23 cellular contexts compared by ENCODE assay signal in the genomic region with DNA sequence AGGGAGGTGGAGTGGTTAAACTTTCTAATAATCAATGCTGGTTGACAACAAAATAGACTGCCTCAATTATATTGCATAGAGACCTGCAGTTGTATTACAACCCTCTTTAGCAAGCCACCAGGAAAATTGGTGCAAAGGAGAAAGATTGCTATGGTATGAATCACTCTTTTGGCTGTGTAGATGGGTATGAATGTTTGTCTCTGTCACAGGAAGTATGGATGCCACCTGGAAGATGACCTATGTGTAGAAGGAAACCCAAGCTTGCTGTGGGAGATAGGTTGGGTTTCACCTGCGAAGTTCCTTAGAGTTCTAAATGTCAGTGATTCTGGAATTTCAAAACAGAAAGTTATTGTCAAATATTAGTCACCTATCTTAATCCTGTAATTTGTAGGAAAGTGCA.
A peak's percentile ranks its signal among the peaks of the same experiment; 100 is the strongest.
DNase-seq lines count a peak whose midpoint lies in the region; ATAC-seq, FAIRE-seq and TF ChIP-seq lines count a peak whose summit lies in the region.
"Had no signal": no experiment of that assay in that cellular context is flagged by ENCODE, and none has a peak within 500 bp of the region (broad histone marks: within the 10 kb centered on the region; RNA-seq: fewer than 3 reads in every experiment).

No MANE protein-coding gene starts in this region.

- TF ChIP-seq CTCF in brain microvascular endothelial cell (IDR thresholded peaks at IDR 0.05; ENCODE audit: low read depth, low read length, missing control alignments) = no peak
- no peak for TF ChIP-seq CTCF in endodermal cell (conservative IDR thresholded peaks at IDR 0.05)

- H3K36me3 Mint-ChIP-seq in endodermal cell (ENCODE audit: low read depth) = no peaks in the 10 kb centered on the region
- H3K36me3 Mint-ChIP-seq: CD8-positive, alpha-beta T cell; naive thymus-derived CD4-positive, alpha-beta T cell; stimulated activated effector memory CD8-positive, alpha-beta T cell treated with anti-CD3 and anti-CD28 coated beads, Interleukin-12 subunit alpha, Interleukin-12 subunit beta, amount 100 ng/mL, for 72 hours had no signal

- no peak for ATAC-seq in GM19395 (IDR thresholded peaks at IDR 0.05; ENCODE audit: unreplicated experiment)
- ATAC-seq: CD8-positive, alpha-beta T cell; effector memory CD8-positive, alpha-beta T cell; Right ventricle myocardium inferior; stimulated activated effector memory CD8-positive, alpha-beta T cell treated with anti-CD3 and anti-CD28 coated beads, Interleukin-12 subunit alpha, Interleukin-12 subunit beta, amount 100 ng/mL, for 72 hours had no signal

- H3K4me3 Mint-ChIP-seq in endodermal cell = no peak overlapping the region
- H3K4me3 Mint-ChIP-seq: CD8-positive, alpha-beta T cell; effector memory CD8-positive, alpha-beta T cell; naive thymus-derived CD4-positive, alpha-beta T cell; stimulated activated effector memory CD8-positive, alpha-beta T cell treated with anti-CD3 and anti-CD28 coated beads, Interleukin-12 subunit alpha, Interleukin-12 subunit beta, amount 100 ng/mL, for 72 hours had no signal

- no peak overlapping the region for H3K9ac ChIP-seq in endodermal cell (ENCODE audit: extremely low read depth, low read length, poor library complexity, severe bottlenecking)

- peak; percentile 12 for DNase-seq in DMS53 treated with DMSO at 0.1 percent for 48 hours (lab: John Stamatoyannopoulos, UW; ENCODE audit: unreplicated experiment)
- DNase-seq in LoVo (ENCODE audit: low spot score) = peak; percentile 28
- DNase-seq in brain microvascular endothelial cell = peak; percentile 16
- DNase-seq in HuH-7 (ENCODE audit: low spot score) = no peak
- no peak for DNase-seq in endodermal cell
- DNase-seq in NCI-H1694 treated with DMSO at 0.1 percent for 48 hours (lab: John Stamatoyannopoulos, UW) = no peak
- DNase-seq: activated CD4-positive, alpha-beta T cell treated with anti-CD3 and anti-CD28 coated beads, Interleukin-2, amount 50 U/mL, for 1 hour; activated gamma-delta T cell; caudate nucleus; CD8-positive, alpha-beta T cell; effector memory CD8-positive, alpha-beta T cell; islet precursor cell; mesenchymal stem cell; naive thymus-derived CD4-positive, alpha-beta T cell; NCI-H1417 treated with DMSO at 0.1 percent for 48 hours; ovary; sigmoid colon; testis had no signal

- 100% methylated on average over 1 of the region's 1 CpG; no CpG with 5 or more reads in 1 of the 2 experiments for WGBS in endodermal cell (ENCODE audit: insufficient coverage in 1 of 2, insufficient read length in 1 of 2), 2 experiments

- FAIRE-seq in islet of Langerhans (lab: Jason Lieb, UNC) = peak; percentile 45

- H3K27me3 ChIP-seq in brain microvascular endothelial cell (replicated peaks) = no peaks in the 10 kb centered on the region
- peaks cover 51% of the 10 kb centered on the region for H3K27me3 ChIP-seq in endodermal cell (ENCODE audit: control insufficient read depth, insufficient read depth, low read length, poor library complexity, severe bottlenecking)
- H3K27me3 ChIP-seq: hepatocyte, ovary, sigmoid colon, testis had no signal

- no peaks in the 10 kb centered on the region for H3K9me3 ChIP-seq in endodermal cell (ENCODE audit: control insufficient read depth, low read length)
- H3K9me3 ChIP-seq: ovary, sigmoid colon, testis had no signal

- peaks cover 21% of the 10 kb centered on the region for H3K4me1 Mint-ChIP-seq in endodermal cell

- H3K4me3 ChIP-seq in brain microvascular endothelial cell (ENCODE audit: low read depth, low read length) (no peak overlapping the region), endodermal cell (ENCODE audit: low read length) (no peak overlapping the region)
- H3K4me3 ChIP-seq: hepatocyte, ovary, sigmoid colon, testis had no signal

- no peak overlapping the region for H3K27ac ChIP-seq in brain microvascular endothelial cell
- H3K27ac ChIP-seq in endodermal cell (ENCODE audit: low read depth, low read length) = no peak overlapping the region
- H3K27ac ChIP-seq: hepatocyte, ovary, sigmoid colon, testis had no signal

- H3K4me1 ChIP-seq in endodermal cell (ENCODE audit: control insufficient read depth, insufficient read depth, low read length) = no peaks in the 10 kb centered on the region

- no peaks in the 10 kb centered on the region for H3K36me3 ChIP-seq in brain microvascular endothelial cell (replicated peaks)
- no peaks in the 10 kb centered on the region for H3K36me3 ChIP-seq in endodermal cell (ENCODE audit: control insufficient read depth, insufficient read depth, low read length)
- H3K36me3 ChIP-seq: ovary, sigmoid colon had no signal

- no peak overlapping the region for H3K27ac Mint-ChIP-seq in endodermal cell
- H3K27ac Mint-ChIP-seq: CD8-positive, alpha-beta T cell; naive thymus-derived CD4-positive, alpha-beta T cell; stimulated activated effector memory CD8-positive, alpha-beta T cell treated with anti-CD3 and anti-CD28 coated beads, Interleukin-12 subunit alpha, Interleukin-12 subunit beta, amount 100 ng/mL, for 72 hours had no signal

- H3K27me3 Mint-ChIP-seq in endodermal cell (ENCODE audit: insufficient read depth) = no peaks in the 10 kb centered on the region

- no peaks in the 10 kb centered on the region for H3K9me3 Mint-ChIP-seq in endodermal cell
- H3K9me3 Mint-ChIP-seq: CD8-positive, alpha-beta T cell; stimulated activated effector memory CD8-positive, alpha-beta T cell treated with anti-CD3 and anti-CD28 coated beads, Interleukin-12 subunit alpha, Interleukin-12 subunit beta, amount 100 ng/mL, for 72 hours had no signal

- in situ Hi-C loops in brain microvascular endothelial cell (cut with HindIII; ENCODE audit: low pct_ligation_motif_present, low sequenced_read_pairs) = no loop called here

Comparison
In these comparisons a context has a peak if more than half of its experiments do, and no peak if none do; other contexts are left out.
1. DNase-seq: peak in DMS53 treated with DMSO at 0.1 percent for 48 hours (single experiment), LoVo (single experiment) and brain microvascular endothelial cell (single experiment); none in HuH-7 (single experiment), endodermal cell (single experiment) and NCI-H1694 treated with DMSO at 0.1 percent for 48 hours (single experiment).